Comparison of ENCODE assay signal across 24 cellular contexts in genomic region chr1:201123866-201124265, GRCh38. TPM values are rescaled to one million over a fixed set of nuclear protein-coding genes. Genes with fewer than 3 reads are reported as not detected.
DNase-seq lines count a peak whose midpoint lies in the region; ATAC-seq and TF ChIP-seq lines count a peak whose summit lies in the region.
"Had no signal": no experiment of that assay in that cellular context is flagged by ENCODE, and none has a peak within 500 bp of the region (broad histone marks: within the 10 kb centered on the region; RNA-seq: fewer than 3 reads in every experiment).

No MANE protein-coding gene starts in this region.

- H3K9me3 ChIP-seq in body of pancreas (no peaks in the 10 kb centered on the region), stomach (no peaks in the 10 kb centered on the region)
- H3K9me3 ChIP-seq: BE2C had no signal

- intact Hi-C loops in body of pancreas (cut with DNase I) (no loop called here), stomach (cut with DNase I; ENCODE audit: low total_unique reads) (no loop called here), head of caudate nucleus (cut with DNase I) (no loop called here)

- WGBS in body of pancreas, 2 donors = 96 to 100% methylated on average over 1 of the region's 1 CpG
- 90 to 100% (median 93%) methylated on average over 1 of the region's 1 CpG for WGBS in stomach, 5 donors

- TF ChIP-seq POLR2A in body of pancreas (IDR thresholded peaks at IDR 0.05) (no peak), stomach (IDR thresholded peaks at IDR 0.05) (no peak)

- H3K27me3 ChIP-seq in body of pancreas (no peaks in the 10 kb centered on the region), foreskin keratinocyte (peaks cover 60% of the 10 kb centered on the region), stomach (peaks cover 0 to 43% (median 0%) of the 10 kb centered on the region in 3 donors)

- no peak for TF ChIP-seq CTCF in body of pancreas (IDR thresholded peaks at IDR 0.05)
- no peak for TF ChIP-seq CTCF in foreskin keratinocyte (conservative IDR thresholded peaks at IDR 0.05)
- no peak for TF ChIP-seq CTCF in stomach (IDR thresholded peaks at IDR 0.05)

- DNase-seq in DMS53 treated with DMSO at 0.1 percent for 48 hours (lab: John Stamatoyannopoulos, UW; ENCODE audit: unreplicated experiment) (peak; percentile 9), body of pancreas (no peak), foreskin keratinocyte (peak in 1 of 2 donors; percentile 51), NCI-H146 (lab: John Stamatoyannopoulos, UW) (no peak), stomach (no peak), putamen (ENCODE audit: low spot score) (no peak), head of caudate nucleus (no peak)
- DNase-seq: BE2C; CD4-positive, CD25-positive, alpha-beta regulatory T cell; GDM1; GM23248; H9; Kasumi-1; MV-4-11; NCI-H1105; NCI-H1436 treated with DMSO at 0.1 percent for 48 hours; NCI-H1930; NCI-H446 treated with DMSO at 0.1 percent for 48 hours; NCI-H526; SHP77 treated with DMSO at 0.1 percent for 48 hours had no signal

- H3K4me3 ChIP-seq in body of pancreas (no peak overlapping the region), stomach (no peak overlapping the region)
- H3K4me3 ChIP-seq: GM12878, GM23248, K562 had no signal

- no peak for TF ChIP-seq EP300 in stomach (IDR thresholded peaks at IDR 0.05)

- H3K36me3 ChIP-seq in body of pancreas (replicated peaks in 1 of 2; ENCODE audit: insufficient read depth in 1 of 2, low read depth in 2 of 2) = no peaks in the 10 kb centered on the region
- no peaks in the 10 kb centered on the region for H3K36me3 ChIP-seq in stomach
- H3K36me3 ChIP-seq: BE2C had no signal

- ATAC-seq in body of pancreas (no peak), foreskin keratinocyte (peak; percentile 23)
- ATAC-seq: GM12878, K562, Panc1 had no signal

- H3K4me1 ChIP-seq in body of pancreas (peaks cover 47% of the 10 kb centered on the region), foreskin keratinocyte (no peaks in the 10 kb centered on the region), stomach (peaks cover 0 to 29% (median 19%) of the 10 kb centered on the region in 4 donors)
- H3K4me1 ChIP-seq: BE2C had no signal

- H3K27ac ChIP-seq in body of pancreas = peak overlapping the region; percentile 74 to 87 (median 80)
- H3K27ac ChIP-seq in foreskin keratinocyte = no peak overlapping the region
- H3K27ac ChIP-seq in stomach = no peak overlapping the region
- H3K27ac ChIP-seq: GM23248 had no signal

RNA-seq across cellular contexts. Expression of gene ASCL5, which starts 3.1 kb away (rescaled TPM):
- total RNA-seq in body of pancreas (1 to 10 TPM; 1.0 to 4.6 TPM), foreskin keratinocyte (not detected in 2 replicates), stomach (under 1 TPM in 1 of 5 donors, not detected in 4; 0.18 TPM)
- polyA plus RNA-seq in foreskin keratinocyte (0.04 TPM in 1 of 2 replicates, not detected in the other), stomach (under 1 TPM in 2 of 3 donors, not detected in 1; 0.10 to 0.19 TPM)
- total RNA-seq: GM12878, GM23248, M059J had no signal
- polyA plus RNA-seq: GM23248, K562 had no signal

RNA-seq across cellular contexts. Expression of gene CACNA1S, which starts 11.6 kb away (rescaled TPM):
- total RNA-seq in body of pancreas (under 1 TPM in 1 of 2 donors, not detected in 1; under 0.01 TPM), foreskin keratinocyte (not detected in 2 replicates), stomach (under 1 TPM in 2 of 5 donors, not detected in 3; under 0.01 to 0.18 TPM)
- polyA plus RNA-seq in foreskin keratinocyte (not detected in 2 replicates), stomach (not detected)
- total RNA-seq: CD4-positive, CD25-positive, alpha-beta regulatory T cell; GM23248; H9; K562; M059J had no signal
- polyA plus RNA-seq: CD4-positive, CD25-positive, alpha-beta regulatory T cell; GM23248; K562 had no signal

RNA-seq across cellular contexts. Expression of gene TMEM9, which starts 30.4 kb away (rescaled TPM):
- total RNA-seq in body of pancreas = 10 to 100 TPM; 56.6 to 70.5 TPM
- 35.2 and 48.1 TPM in 2 replicates for total RNA-seq in foreskin keratinocyte
- 52.1 and 71.2 TPM in 2 replicates for polyA plus RNA-seq in foreskin keratinocyte
- total RNA-seq in stomach = 10 to 100 TPM; 21.7 to 51.8 (median 47.8) TPM
- polyA plus RNA-seq in stomach = 10 to 100 TPM; 22.0 to 53.8 (median 48.1) TPM

Comparison
In these comparisons a context has a peak if more than half of its experiments do, and no peak if none do; other contexts are left out.
1. H3K27ac ChIP-seq: peak in body of pancreas (4 of 4); none in foreskin keratinocyte (single experiment) and stomach (0 of 5).